ENCODE assay signal across 8 cellular contexts in genomic region chr20:25195962-25196700, GRCh38. TPM values are rescaled to one million over a fixed set of nuclear protein-coding genes. Genes with fewer than 3 reads are reported as not detected.
DNase-seq lines count a peak whose midpoint lies in the region; ATAC-seq and TF ChIP-seq lines count a peak whose summit lies in the region.

No MANE protein-coding gene starts in this region.

- H3K27ac ChIP-seq in BLaER1 = peak overlapping the region; percentile 87

- H3K4me3 Mint-ChIP-seq in T-cell = peak overlapping the region; percentile 87 to 93 (median 90)
- peak overlapping the region; percentile 98 for H3K4me3 Mint-ChIP-seq in type B pancreatic cell

- TF ChIP-seq CTCF in mucosa of descending colon (IDR thresholded peaks at IDR 0.05) = no peak
- no peak for TF ChIP-seq CTCF in type B pancreatic cell (conservative IDR thresholded peaks at IDR 0.05)

- peaks cover 9% of the 10 kb centered on the region for H3K9me3 ChIP-seq in BLaER1
- no peaks in the 10 kb centered on the region for H3K9me3 ChIP-seq in mucosa of descending colon

- H3K4me2 ChIP-seq in BLaER1 = peak overlapping the region; percentile 97

- POLR2A ChIA-PET in T-cell (lab: Charles Lee) = no interaction called here

- peaks cover 6% of the 10 kb centered on the region for H3K36me3 ChIP-seq in BLaER1
- no peaks in the 10 kb centered on the region for H3K36me3 ChIP-seq in mucosa of descending colon (ENCODE audit: low read depth)

- H3K4me1 ChIP-seq in BLaER1 (peaks cover 44% of the 10 kb centered on the region), mucosa of descending colon (ENCODE audit: low read depth) (peaks cover 38% of the 10 kb centered on the region)

- CTCF ChIA-PET in T-cell (lab: Charles Lee) = no interaction called here

- peaks cover 49 to 57% (median 53%) of the 10 kb centered on the region in 3 donors for H3K4me1 Mint-ChIP-seq in T-cell
- H3K4me1 Mint-ChIP-seq in type B pancreatic cell (ENCODE audit: unreplicated experiment) = peaks cover 41% of the 10 kb centered on the region

- no peaks in the 10 kb centered on the region for H3K27me3 ChIP-seq in BLaER1

- DNase-seq in T-cell = peak in 11 of 34 experiments; percentile 2 to 26 (median 13)
- peak; percentile 29 for DNase-seq in effector CD4-positive, alpha-beta T cell
- peak; percentile 86 to 92 (median 87) for DNase-seq in mucosa of descending colon
- DNase-seq in type B pancreatic cell (ENCODE audit: extremely low spot score, unreplicated experiment) = no peak

- peak overlapping the region; percentile 91 for H3K9ac ChIP-seq in BLaER1

- H3K4me3 ChIP-seq in BLaER1 = peak overlapping the region; percentile 97
- peak overlapping the region; percentile 91 for H3K4me3 ChIP-seq in mucosa of descending colon

- H3K27ac Mint-ChIP-seq in T-cell (peak overlapping the region; percentile 86 to 88), type B pancreatic cell (peak overlapping the region; percentile 87)

- intact Hi-C loops in mucosa of descending colon (cut with DNase I, micrococcal nuclease) = no loop called here

- H3K36me3 Mint-ChIP-seq in T-cell (no peaks in the 10 kb centered on the region), type B pancreatic cell (peaks cover 7% of the 10 kb centered on the region)

- H3K9me3 Mint-ChIP-seq in T-cell (no peaks in the 10 kb centered on the region), type B pancreatic cell (no peaks in the 10 kb centered on the region)

- H3K27me3 Mint-ChIP-seq in T-cell (no peaks in the 10 kb centered on the region), type B pancreatic cell (no peaks in the 10 kb centered on the region)

- peaks cover 42% of the 10 kb centered on the region for H4K20me1 ChIP-seq in BLaER1

- ATAC-seq in GM19035 (IDR thresholded peaks at IDR 0.05; ENCODE audit: unreplicated experiment) = peak; percentile 36
- ATAC-seq in HG03520 (IDR thresholded peaks at IDR 0.05; ENCODE audit: unreplicated experiment) = peak; percentile 14
- peak; percentile 19 to 25 (median 22) for ATAC-seq in T-cell (replicated peaks in 1 of 4)
- peak; percentile 81 for ATAC-seq in mucosa of descending colon
- no peak for ATAC-seq in HG03342 (IDR thresholded peaks at IDR 0.05; ENCODE audit: unreplicated experiment)

RNA-seq across cellular contexts. Expression of gene ENTPD6, which starts 0.6 kb away (rescaled TPM):
- total RNA-seq in T-cell (100 to 1,000 TPM in 1 of 5 donors, 10 to 100 TPM in 4; 80.5 to 102 (median 90.9) TPM), mucosa of descending colon (100 to 1,000 TPM; 114 to 191 (median 140) TPM), type B pancreatic cell (ENCODE audit: low replicate concordance) (64.1 and 78.3 TPM in 2 replicates)

RNA-seq across cellular contexts. Expression of gene PYGB, which starts 51.8 kb away (rescaled TPM):
- total RNA-seq in T-cell (10 to 100 TPM; 29.7 to 53.4 (median 36.5) TPM), mucosa of descending colon (100 to 1,000 TPM; 247 to 252 (median 247) TPM), type B pancreatic cell (ENCODE audit: low replicate concordance) (39.3 and 52.2 TPM in 2 replicates)
